ENCODE assay signal across 1 cellular context in genomic region chr4:139852612-139853269, GRCh38.
TF ChIP-seq lines count a peak whose summit lies in the region.

No MANE protein-coding gene starts in this region.

TF ChIP-seq in GM23338, 12 proteins besides CTCF, POLR2A, EP300 and RAD21 (continued from another document):
- TF ChIP-seq, protein P1, sequence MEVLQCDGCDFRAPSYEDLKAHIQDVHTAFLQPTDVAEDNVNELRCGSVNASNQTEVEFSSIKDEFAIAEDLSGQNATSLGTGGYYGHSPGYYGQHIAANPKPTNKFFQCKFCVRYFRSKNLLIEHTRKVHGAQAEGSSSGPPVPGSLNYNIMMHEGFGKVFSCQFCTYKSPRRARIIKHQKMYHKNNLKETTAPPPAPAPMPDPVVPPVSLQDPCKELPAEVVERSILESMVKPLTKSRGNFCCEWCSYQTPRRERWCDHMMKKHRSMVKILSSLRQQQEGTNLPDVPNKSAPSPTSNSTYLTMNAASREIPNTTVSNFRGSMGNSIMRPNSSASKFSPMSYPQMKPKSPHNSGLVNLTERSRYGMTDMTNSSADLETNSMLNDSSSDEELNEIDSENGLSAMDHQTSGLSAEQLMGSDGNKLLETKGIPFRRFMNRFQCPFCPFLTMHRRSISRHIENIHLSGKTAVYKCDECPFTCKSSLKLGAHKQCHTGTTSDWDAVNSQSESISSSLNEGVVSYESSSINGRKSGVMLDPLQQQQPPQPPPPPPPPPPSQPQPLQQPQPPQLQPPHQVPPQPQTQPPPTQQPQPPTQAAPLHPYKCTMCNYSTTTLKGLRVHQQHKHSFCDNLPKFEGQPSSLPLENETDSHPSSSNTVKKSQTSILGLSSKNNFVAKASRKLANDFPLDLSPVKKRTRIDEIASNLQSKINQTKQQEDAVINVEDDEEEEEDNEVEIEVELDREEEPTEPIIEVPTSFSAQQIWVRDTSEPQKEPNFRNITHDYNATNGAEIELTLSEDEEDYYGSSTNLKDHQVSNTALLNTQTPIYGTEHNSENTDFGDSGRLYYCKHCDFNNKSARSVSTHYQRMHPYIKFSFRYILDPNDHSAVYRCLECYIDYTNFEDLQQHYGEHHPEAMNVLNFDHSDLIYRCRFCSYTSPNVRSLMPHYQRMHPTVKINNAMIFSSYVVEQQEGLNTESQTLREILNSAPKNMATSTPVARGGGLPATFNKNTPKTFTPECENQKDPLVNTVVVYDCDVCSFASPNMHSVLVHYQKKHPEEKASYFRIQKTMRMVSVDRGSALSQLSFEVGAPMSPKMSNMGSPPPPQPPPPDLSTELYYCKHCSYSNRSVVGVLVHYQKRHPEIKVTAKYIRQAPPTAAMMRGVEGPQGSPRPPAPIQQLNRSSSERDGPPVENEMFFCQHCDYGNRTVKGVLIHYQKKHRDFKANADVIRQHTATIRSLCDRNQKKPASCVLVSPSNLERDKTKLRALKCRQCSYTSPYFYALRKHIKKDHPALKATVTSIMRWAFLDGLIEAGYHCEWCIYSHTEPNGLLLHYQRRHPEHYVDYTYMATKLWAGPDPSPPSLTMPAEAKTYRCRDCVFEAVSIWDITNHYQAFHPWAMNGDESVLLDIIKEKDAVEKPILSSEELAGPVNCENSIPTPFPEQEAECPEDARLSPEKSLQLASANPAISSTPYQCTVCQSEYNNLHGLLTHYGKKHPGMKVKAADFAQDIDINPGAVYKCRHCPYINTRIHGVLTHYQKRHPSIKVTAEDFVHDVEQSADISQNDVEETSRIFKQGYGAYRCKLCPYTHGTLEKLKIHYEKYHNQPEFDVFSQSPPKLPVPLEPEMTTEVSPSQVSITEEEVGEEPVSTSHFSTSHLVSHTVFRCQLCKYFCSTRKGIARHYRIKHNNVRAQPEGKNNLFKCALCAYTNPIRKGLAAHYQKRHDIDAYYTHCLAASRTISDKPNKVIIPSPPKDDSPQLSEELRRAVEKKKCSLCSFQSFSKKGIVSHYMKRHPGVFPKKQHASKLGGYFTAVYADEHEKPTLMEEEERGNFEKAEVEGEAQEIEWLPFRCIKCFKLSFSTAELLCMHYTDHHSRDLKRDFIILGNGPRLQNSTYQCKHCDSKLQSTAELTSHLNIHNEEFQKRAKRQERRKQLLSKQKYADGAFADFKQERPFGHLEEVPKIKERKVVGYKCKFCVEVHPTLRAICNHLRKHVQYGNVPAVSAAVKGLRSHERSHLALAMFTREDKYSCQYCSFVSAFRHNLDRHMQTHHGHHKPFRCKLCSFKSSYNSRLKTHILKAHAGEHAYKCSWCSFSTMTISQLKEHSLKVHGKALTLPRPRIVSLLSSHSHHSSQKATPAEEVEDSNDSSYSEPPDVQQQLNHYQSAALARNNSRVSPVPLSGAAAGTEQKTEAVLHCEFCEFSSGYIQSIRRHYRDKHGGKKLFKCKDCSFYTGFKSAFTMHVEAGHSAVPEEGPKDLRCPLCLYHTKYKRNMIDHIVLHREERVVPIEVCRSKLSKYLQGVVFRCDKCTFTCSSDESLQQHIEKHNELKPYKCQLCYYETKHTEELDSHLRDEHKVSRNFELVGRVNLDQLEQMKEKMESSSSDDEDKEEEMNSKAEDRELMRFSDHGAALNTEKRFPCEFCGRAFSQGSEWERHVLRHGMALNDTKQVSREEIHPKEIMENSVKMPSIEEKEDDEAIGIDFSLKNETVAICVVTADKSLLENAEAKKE (CRISPR knock-in tag; IDR thresholded peaks at IDR 0.05), result no peak
- TF ChIP-seq ZNF331 (CRISPR knock-in tag; IDR thresholded peaks at IDR 0.05; ENCODE audit: low read depth), result no peak
TF ChIP-seq in GM23338: peak in this region for 0.
